In genomic region chr1:149881876-149882275, GRCh38 we compare ENCODE assay signal across 1 cellular context.
TF ChIP-seq lines count a peak whose summit lies in the region.

No MANE protein-coding gene starts in this region.

TF ChIP-seq in IMR-90, 13 proteins besides CTCF, POLR2A, EP300 and RAD21:
- TF ChIP-seq NFE2L2 (IDR thresholded peaks at IDR 0.05; ENCODE audit: low read depth, low read length) (no peak), MXI1 (IDR thresholded peaks at IDR 0.05; ENCODE audit: borderline replicate concordance, low read depth, low read length) (no peak), MAZ (IDR thresholded peaks at IDR 0.05; ENCODE audit: borderline replicate concordance, low read depth, low read length) (no peak), CEBPB (IDR thresholded peaks at IDR 0.05; ENCODE audit: low read depth, low read length) (no peak), SMC3 (IDR thresholded peaks at IDR 0.05; ENCODE audit: low read depth, low read length) (no peak), ELK1 (IDR thresholded peaks at IDR 0.05; ENCODE audit: borderline replicate concordance, low read depth, low read length) (no peak), RFX5 (IDR thresholded peaks at IDR 0.05; ENCODE audit: low read depth, low read length) (no peak), RCOR1 (IDR thresholded peaks at IDR 0.05; ENCODE audit: insufficient replicate concordance, low read length) (no peak), CHD1 (IDR thresholded peaks at IDR 0.05; ENCODE audit: low read depth, low read length) (no peak), MAFK (IDR thresholded peaks at IDR 0.05; ENCODE audit: low read depth, low read length) (no peak), FOS (IDR thresholded peaks at IDR 0.05; ENCODE audit: low read depth, low read length) (no peak), BHLHE40 (IDR thresholded peaks at IDR 0.05; ENCODE audit: low read depth, low read length) (no peak), USF2 (IDR thresholded peaks at IDR 0.05; ENCODE audit: low read depth, low read length) (no peak)
TF ChIP-seq in IMR-90: peak in this region for 0.
